ENCODE assay signal across 23 cellular contexts in the genomic region with DNA sequence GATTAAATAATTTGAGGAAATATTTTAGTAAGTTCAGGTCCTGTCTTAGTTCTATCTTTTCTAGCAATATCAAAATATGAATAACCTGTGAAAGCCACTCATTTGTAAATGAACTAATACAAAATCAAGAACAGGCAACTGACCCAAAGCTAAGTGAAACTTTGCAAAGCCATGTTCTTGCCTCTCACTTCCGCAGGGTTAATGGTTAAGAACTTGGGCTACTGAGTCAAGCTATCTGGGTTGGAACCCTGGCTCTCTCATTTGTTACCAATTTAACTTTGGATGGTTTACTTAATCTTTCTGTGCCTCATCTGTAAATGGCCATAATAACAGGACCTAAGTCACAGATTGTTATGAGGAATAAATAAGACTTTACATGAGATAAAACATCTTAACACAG. TPM values are rescaled to one million over a fixed set of nuclear protein-coding genes. Genes with fewer than 3 reads are reported as not detected.
A peak's percentile ranks its signal among the peaks of the same experiment; 100 is the strongest.
DNase-seq lines count a peak whose midpoint lies in the region; ATAC-seq, FAIRE-seq and TF ChIP-seq lines count a peak whose summit lies in the region.
"Had no signal": no experiment of that assay in that cellular context is flagged by ENCODE, and none has a peak within 500 bp of the region (broad histone marks: within the 10 kb centered on the region; RNA-seq: fewer than 3 reads in every experiment).

No MANE protein-coding gene starts in this region.

- no peak for TF ChIP-seq CTCF in GM12878 (IDR thresholded peaks at IDR 0.05 in 2 of 3, conservative IDR thresholded peaks at IDR 0.05 in 1 of 3; ENCODE audit: control insufficient read depth in 2 of 3, extremely low read depth in 1 of 3, insufficient read depth in 1 of 3, low read depth in 3 of 3, low read length in 3 of 3)

- RAD21 ChIA-PET in GM12878 (lab: Charles Lee; ENCODE audit: unreplicated experiment): interaction anchor here (0.8 to 1.9 kb wide), 11 partner anchors 24 to 181 kb away, joined by 3 to 11 read pairs (median 5); partner anchors contain the start of gene ABCD2

- H4K20me1 ChIP-seq in GM12878 (ENCODE audit: control insufficient read depth, insufficient read depth): no peaks in the 10 kb centered on the region

- H3K4me2 ChIP-seq in GM12878 (ENCODE audit: control insufficient read depth, insufficient read depth): peak overlapping the region; percentile 21; the same call in 1 of the 2 replicates

- POLR2A ChIA-PET in GM12878 (lab: Charles Lee): interaction anchor here (0.8 to 1.2 kb wide), 4 partner anchors 26 to 67 kb away, joined by 3 to 4 read pairs (median 3); no protein-coding TSS in a partner anchor

- no peak for FAIRE-seq in GM12878 (lab: Jason Lieb, UNC)
- FAIRE-seq: frontal cortex, GM19239 had no signal

- no peaks in the 10 kb centered on the region; the same call in 2 of the 3 replicates for H3K9me3 ChIP-seq in GM12878 (replicated peaks; ENCODE audit: control insufficient read depth, insufficient read depth, low read length)
- H3K9me3 ChIP-seq: esophagus muscularis mucosa, Peyer's patch, prostate gland, spleen had no signal

- 100% methylated on average over 1 of the region's 1 CpG for WGBS in GM12878 (ENCODE audit: insufficient coverage, insufficient replicate concordance, low lambda C conversion rate, missing lambda C conversion rate)

- SMC1A ChIA-PET in GM12878 (lab: Charles Lee; ENCODE audit: uncharacterized antibody, unreplicated experiment): interaction anchor here (0.7 to 5.6 kb wide), 17 partner anchors 9 to 182 kb away, joined by 3 to 33 read pairs (median 4); partner anchors contain the start of gene ABCD2

- H3K4me1 ChIP-seq in GM12878 (ENCODE audit: control insufficient read depth, insufficient read depth, low read length): no peaks in the 10 kb centered on the region; the same call in 1 of the 2 replicates
- H3K4me1 ChIP-seq: prostate gland had no signal

- no peak overlapping the region for H3K9ac ChIP-seq in GM12878 (ENCODE audit: control insufficient read depth, insufficient read depth, low read length)

- CTCF ChIA-PET in GM12878 (lab: Yijun Ruan, JAX): interaction anchor here (0.8 to 1.8 kb wide), 8 partner anchors 26 to 122 kb away, joined by 3 to 6 read pairs (median 3); no protein-coding TSS in a partner anchor

- no TSS peak for BruUV-seq in GM12878 (replicated peaks; lab: Mats Ljungman, UMichigan)

- no peaks in the 10 kb centered on the region for H3K27me3 ChIP-seq in GM12878 (replicated peaks in 1 of 2; ENCODE audit: control insufficient read depth in 2 of 2, insufficient read depth in 2 of 2, low read length in 1 of 2)
- H3K27me3 ChIP-seq: esophagus muscularis mucosa, Peyer's patch had no signal

- no peak for TF ChIP-seq EP300 in GM12878 (IDR thresholded peaks at IDR 0.05; ENCODE audit: borderline replicate concordance in 1 of 2, control insufficient read depth in 1 of 2, low read depth in 2 of 2, low read length in 2 of 2)

- H3K79me2 ChIP-seq in GM12878 (ENCODE audit: control insufficient read depth, insufficient read depth, low read length): peaks cover 53% of the 10 kb centered on the region

- in situ Hi-C loops in ACHN (cut with HindIII; ENCODE audit: low pct_ligation_motif_present, low pct_unique_long_range_greater_than_20kb, low sequenced_read_pairs) (no loop called here), G401 (cut with HindIII; ENCODE audit: low sequenced_read_pairs) (no loop called here), GM12878 (cut with MboI) (loop anchor here (25.0 kb wide), 3 partner anchors 103 to 753 kb away; no protein-coding TSS in a partner anchor)

- TF ChIP-seq POLR2A in GM12878 (IDR thresholded peaks at IDR 0.05; ENCODE audit: low read depth, low read length): no peak

- no peak overlapping the region for H2AFZ ChIP-seq in GM12878 (ENCODE audit: control insufficient read depth, low read depth, low read length)

- H3K4me3 ChIP-seq in GM12878: peak overlapping the region; percentile 20; the same call in 1 of the 2 replicates
- H3K4me3 ChIP-seq: esophagus muscularis mucosa, Peyer's patch, prostate gland had no signal

- no peak overlapping the region for H3K27ac ChIP-seq in GM12878 (ENCODE audit: control insufficient read depth, insufficient read depth)
- H3K27ac ChIP-seq: esophagus muscularis mucosa, Peyer's patch, prostate gland had no signal

- no peaks in the 10 kb centered on the region for H3K36me3 ChIP-seq in GM12878 (ENCODE audit: control insufficient read depth in 2 of 2, insufficient read depth in 2 of 2, low read length in 1 of 2)
- H3K36me3 ChIP-seq: esophagus muscularis mucosa, Peyer's patch, prostate gland, spleen had no signal

- ATAC-seq in GM12878: no peak; the same call in 2 of the 3 replicates
- ATAC-seq: T-helper 17 cell had no signal

- TF ChIP-seq RAD21 in GM12878 (IDR thresholded peaks at IDR 0.05; ENCODE audit: insufficient read depth, low read depth, low read length): no peak

- intact Hi-C loops in GM12878 (cut with micrococcal nuclease; ENCODE audit: unreplicated experiment): loop anchor here (5.0 kb wide), 1 partner anchor 63 kb away; no protein-coding TSS in a partner anchor

- DNase-seq in ACHN (peak; percentile 79), G401 (ENCODE audit: low spot score) (peak; percentile 8), GM12878 (ENCODE audit: low read depth, low spot score) (no peak), medulla oblongata (ENCODE audit: extremely low spot score) (peak; percentile 30), DMS114 treated with DMSO at 0.1 percent for 48 hours (lab: John Stamatoyannopoulos, UW; ENCODE audit: unreplicated experiment) (no peak), mesenteric fat pad (ENCODE audit: low spot score) (no peak), MV-4-11 (lab: John Stamatoyannopoulos, UW) (no peak)
- DNase-seq: activated CD4-positive, alpha-beta T cell treated with anti-CD3 and anti-CD28 coated beads for 48 hours; CD4-positive, alpha-beta T cell; effector CD8-positive, alpha-beta T cell; NCI-H1048; NCI-H1930; NCI-H345; nephron progenitor cell; Peyer's patch; spleen; stimulated activated CD4-positive, alpha-beta T cell treated with anti-CD3 and anti-CD28 coated beads, Interleukin-4, amount 100 ng/mL, for 24 hours; stimulated activated naive CD4-positive, alpha-beta T cell treated with Interleukin-2 at 50 U/mL for 16 hours; T-helper 17 cell had no signal

TF ChIP-seq in GM12878, 131 proteins besides CTCF, POLR2A, EP300 and RAD21:
- TF ChIP-seq HDAC6 (IDR thresholded peaks at IDR 0.05; ENCODE audit: unreplicated experiment): no peak
- peak; percentile 50; the same call in 1 of the 2 replicates for TF ChIP-seq SPI1 (IDR thresholded peaks at IDR 0.05; ENCODE audit: borderline replicate concordance, insufficient read depth, low read depth, low read length)
- no peak for TF ChIP-seq ZZZ3 (IDR thresholded peaks at IDR 0.05; ENCODE audit: control insufficient read depth, insufficient read length, low read depth)

RNA-seq across cellular contexts. Expression of gene KIF21A, which starts 2.8 kb away (rescaled TPM):
- total RNA-seq in G401 (2014; rRNA removed; shearing (Covaris generic)): 9.6 and 11.0 TPM in 2 replicates
- 193 and 223 TPM in 2 replicates for total RNA-seq in GM12878 (2013; cell fraction: nucleolus; rRNA removed)
- total RNA-seq in GM12878 (2014; rRNA removed): 28.7 and 41.4 TPM in 2 replicates
- 42.1 and 43.1 TPM in 2 replicates for total RNA-seq in GM12878 (2014; rRNA removed; fragmentation: Illumina TruSeq; extraction: Trizol)
- 31.1 and 31.5 TPM in 2 replicates for total RNA-seq in GM12878 (2021)
- 15.3 TPM for polyA plus RNA-seq in GM12878 (2011; ENCODE audit: low read depth)
- 24.4 and 33.5 TPM in 2 replicates for polyA plus RNA-seq in GM12878 (2011; rRNA removed)
- polyA plus RNA-seq in GM12878 (2011; cell fraction: cytosol; rRNA removed): 7.7 and 10.1 TPM in 2 replicates
- polyA plus RNA-seq in GM12878 (2011; cell fraction: nucleus; rRNA removed): 16.8 and 21.9 TPM in 2 replicates
- polyA plus RNA-seq in GM12878 (2012): 16.3 and 21.4 TPM in 2 replicates
- polyA plus RNA-seq in GM12878 (2014; fragmentation: Illumina TruSeq; extraction: Trizol): 36.7 and 43.0 TPM in 2 replicates
- polyA plus RNA-seq in GM12878 (2014; fragmentation: Nextera tagmentation; extraction: Ambion mirVana): 10 to 100 TPM; 21.3 to 24.6 TPM
- 17.2 and 22.9 TPM in 2 replicates for polyA plus RNA-seq in GM12878 (2014; rRNA removed)
- polyA plus RNA-seq in GM12878 (2016; fragmentation: Nextera tagmentation; extraction: Ambion mirVana): 10 to 100 TPM; 23.0 to 23.7 TPM
- polyA minus RNA-seq in GM12878 (2011; rRNA and poly(A)+ RNA removed): 31.4 and 52.4 TPM in 2 replicates
- polyA minus RNA-seq in GM12878 (2011; cell fraction: cytosol; rRNA and poly(A)+ RNA removed): 10.3 and 11.7 TPM in 2 replicates
- polyA minus RNA-seq in GM12878 (2011; cell fraction: nucleus; rRNA and poly(A)+ RNA removed): 46.8 and 97.9 TPM in 2 replicates
- 19.3 TPM for total RNA-seq in mesenteric fat pad

Comparison
In these comparisons a context has a peak if more than half of its experiments do, and no peak if none do; other contexts are left out.
1. DNase-seq: peak in ACHN (single experiment), G401 (single experiment) and medulla oblongata (single experiment); none in GM12878 (single experiment), DMS114 treated with DMSO at 0.1 percent for 48 hours (single experiment), mesenteric fat pad (single experiment) and MV-4-11 (single experiment).